ENCODE assay signal across 16 cellular contexts in the genomic region with DNA sequence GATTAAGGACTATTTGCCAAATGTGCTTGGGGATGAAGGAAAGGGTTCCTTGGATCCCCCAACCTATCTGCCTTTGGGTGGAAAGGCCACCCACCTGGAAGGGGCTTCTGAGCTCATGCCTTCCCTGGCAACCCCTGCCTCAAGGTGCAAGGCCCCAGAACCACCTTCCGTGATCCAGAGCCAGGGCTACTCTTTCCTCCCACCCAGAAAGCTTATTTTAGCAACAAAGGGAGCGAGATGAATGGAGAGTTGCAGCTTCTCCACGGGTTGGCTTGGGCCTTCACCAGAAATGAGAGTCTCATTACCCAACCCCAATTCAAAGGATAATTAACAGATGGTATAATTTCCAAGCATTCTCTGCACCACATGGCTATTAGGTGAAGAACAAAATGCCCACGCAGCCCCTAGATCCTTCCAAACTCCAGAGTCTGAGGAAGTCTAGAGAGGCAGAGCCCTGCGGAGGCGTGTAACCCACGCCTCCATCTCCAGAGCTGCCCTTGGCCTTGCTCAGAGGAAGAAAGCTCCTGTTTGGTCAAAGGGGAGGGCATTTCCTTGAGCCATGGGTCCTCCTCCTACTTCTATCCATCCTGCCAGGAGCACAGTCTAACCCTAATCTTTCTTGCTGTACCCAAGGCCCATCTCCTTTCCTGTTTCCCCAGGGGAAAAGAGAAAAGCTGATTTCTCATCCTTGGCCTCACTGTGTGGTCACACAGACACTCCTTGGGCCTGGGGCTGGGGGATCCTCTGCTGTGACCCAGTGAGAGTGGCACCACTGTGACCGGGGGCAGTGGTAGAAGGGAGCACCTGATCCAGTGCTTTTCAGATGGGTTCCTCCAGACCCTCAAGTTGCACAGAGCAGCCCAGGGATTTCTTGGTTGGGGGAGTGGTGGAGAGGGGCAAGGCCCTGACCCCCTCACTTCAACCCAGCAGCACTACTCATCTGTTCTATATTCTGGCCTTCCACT. TPM values are rescaled to one million over a fixed set of nuclear protein-coding genes. Genes with fewer than 3 reads are reported as not detected.
"Had no signal": no experiment of that assay in that cellular context is flagged by ENCODE, and none has a peak within 500 bp of the region (broad histone marks: within the 10 kb centered on the region; RNA-seq: fewer than 3 reads in every experiment).

No MANE protein-coding gene starts in this region.

- H3K9me3 ChIP-seq: lower lobe of right lung, spleen, suprapubic skin had no signal

- H3K27ac ChIP-seq: foreskin keratinocyte, lower lobe of right lung, spleen, suprapubic skin had no signal

- H3K27me3 ChIP-seq: foreskin keratinocyte, suprapubic skin had no signal

- H3K36me3 ChIP-seq: lower lobe of right lung, spleen, suprapubic skin had no signal

- DNase-seq: activated CD4-positive, alpha-beta T cell treated with anti-CD3 and anti-CD28 coated beads, Interleukin-2, amount 50 U/mL, for 48 hours; activated CD4-positive, CD25-positive, alpha-beta regulatory T cell treated with anti-CD3 and anti-CD28 coated beads, Interleukin-2, amount 50 U/mL, for 72 hours; activated CD8-positive, alpha-beta memory T cell treated with anti-CD3 and anti-CD28 coated beads, Interleukin-2, amount 10 ng/mL, durations not matched to agents 7 days and 5 days; activated T-cell treated with anti-CD3 and anti-CD28 coated beads, Interleukin-2, amount 50 U/mL, for 24 hours; amniotic stem cell; central memory CD4-positive, alpha-beta T cell; effector memory CD4-positive, alpha-beta T cell; foreskin keratinocyte; immature natural killer cell; lower lobe of right lung; nephron progenitor cell had no signal

- H3K4me3 ChIP-seq: lower lobe of right lung, spleen, suprapubic skin had no signal

- ATAC-seq: activated CD8-positive, alpha-beta memory T cell treated with anti-CD3 and anti-CD28 coated beads, Interleukin-2, amount 10 ng/mL, durations not matched to agents 7 days and 5 days; foreskin keratinocyte; sciatic nerve had no signal

RNA-seq across cellular contexts. Expression of gene MYBPHL, which starts 59.1 kb away (rescaled TPM):
- total RNA-seq: activated CD8-positive, alpha-beta memory T cell treated with anti-CD3 and anti-CD28 coated beads, Interleukin-2, amount 10 ng/mL, durations not matched to agents 7 days and 5 days; osteocyte; spleen; suprapubic skin; T-helper 1 cell treated with Interleukin-12 subunit alpha and Interleukin-12 subunit beta and Interleukin-4 antibody, amounts not matched to agents 30 ng/mL and 1 ng/mL, for 36 hours had no signal
- polyA plus RNA-seq: immature natural killer cell, spleen had no signal
